ENCODE assay signal across 23 cellular contexts in the genomic region with DNA sequence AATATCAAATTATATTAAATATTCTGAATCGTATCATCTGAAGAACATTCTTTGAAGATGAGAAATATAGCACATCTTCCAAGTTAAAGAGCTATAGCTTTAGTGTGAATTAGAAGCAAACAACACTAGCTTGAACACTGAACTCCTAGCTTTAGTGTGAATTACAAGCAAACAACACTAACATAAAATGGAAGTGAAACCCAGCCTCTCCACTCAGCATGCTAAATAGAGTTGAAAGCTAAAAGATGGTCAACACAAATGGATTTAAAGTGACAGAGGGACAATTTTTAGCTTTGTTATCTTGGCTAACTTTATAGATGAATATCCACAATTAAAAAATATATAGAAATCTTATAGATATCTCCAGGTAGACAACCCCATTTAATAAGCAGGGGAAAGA.
"Had no signal": no experiment of that assay in that cellular context is flagged by ENCODE, and none has a peak within 500 bp of the region (broad histone marks: within the 10 kb centered on the region; RNA-seq: fewer than 3 reads in every experiment).

No MANE protein-coding gene starts in this region.

- DNase-seq: NCI-H1092 treated with DMSO at 0.1 percent for 48 hours; NCI-H1436; NCI-H187; NCI-H2029; NCI-H2081 treated with DMSO at 0.1 percent for 48 hours; NCI-H2171; NCI-H226; NCI-H446; NCI-H510A; NCI-H524 treated with DMSO at 0.1 percent for 48 hours; NCI-H69; NCI-H774; NK-92 treated with Interleukin-12 subunit alpha and Interleukin-12 subunit beta, amount 100 ng/mL, for 24 hours; OCI-M1; PC-9; Peyer's patch; Right ventricle myocardium superior; SIG-M5; SW 1271; T-cell had no signal

- H3K36me3 ChIP-seq: Peyer's patch, SJSA1 had no signal

- H2AFZ ChIP-seq: PC-9 had no signal

- H3K27me3 ChIP-seq: Peyer's patch, SJSA1 had no signal

- ATAC-seq: K562, T-cell had no signal

- H3K4me1 ChIP-seq: Peyer's patch, SJSA1 had no signal

- H3K4me2 ChIP-seq: PC-9 had no signal

- H3K4me3 ChIP-seq: K562, PC-9, Peyer's patch, SJSA1, SK-N-MC had no signal

- H3K9me3 ChIP-seq: SJSA1 had no signal

- H3K27ac ChIP-seq: PC-9, Peyer's patch, SJSA1, SK-N-MC had no signal
